Comparison of ENCODE assay signal across 14 cellular contexts in the genomic region with DNA sequence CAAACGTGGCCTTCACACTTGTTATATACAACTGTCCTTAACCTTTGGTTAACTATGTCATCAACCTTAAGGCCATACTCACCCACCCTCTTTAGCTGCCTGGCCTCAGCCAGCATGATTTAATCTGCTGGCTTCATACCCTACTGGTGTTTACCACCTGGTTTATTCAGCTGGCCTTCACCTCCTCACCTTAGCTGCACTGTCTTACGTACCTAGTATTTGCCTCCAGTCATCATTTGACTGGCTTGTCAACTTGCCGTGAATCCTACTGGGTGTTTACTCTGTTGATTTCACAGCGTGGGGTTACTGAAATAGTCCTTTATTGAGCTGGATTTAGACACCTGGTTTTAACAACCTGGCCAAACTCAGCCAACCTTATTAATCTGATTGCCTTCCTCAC.
DNase-seq lines count a peak whose midpoint lies in the region; ATAC-seq and TF ChIP-seq lines count a peak whose summit lies in the region.
"Had no signal": no experiment of that assay in that cellular context is flagged by ENCODE, and none has a peak within 500 bp of the region (broad histone marks: within the 10 kb centered on the region; RNA-seq: fewer than 3 reads in every experiment).

No MANE protein-coding gene starts in this region.

- intact Hi-C loops in cardiac septum (cut with DNase I) (no loop called here), heart left ventricle (cut with DNase I) (no loop called here), esophagus squamous epithelium (cut with DNase I) (no loop called here)

- H3K27me3 ChIP-seq in heart left ventricle = no peaks in the 10 kb centered on the region
- no peaks in the 10 kb centered on the region for H3K27me3 ChIP-seq in esophagus squamous epithelium
- H3K27me3 ChIP-seq: BLaER1 treated with 17β-estradiol and CSF1 and Interleukin-3, amounts not matched to agents 10 nM and 100 nM had no signal

- H3K27ac ChIP-seq in heart left ventricle (no peak overlapping the region), coronary artery (no peak overlapping the region), esophagus squamous epithelium (peak overlapping the region; percentile 21 to 88 (median 64))
- H3K27ac ChIP-seq: BLaER1 treated with 17β-estradiol and CSF1 and Interleukin-3, amounts not matched to agents 10 nM and 100 nM had no signal

- no peak overlapping the region for H3K27ac Mint-ChIP-seq in nephron progenitor cell
- H3K27ac Mint-ChIP-seq in activated naive CD8-positive, alpha-beta T cell treated with anti-CD3 and anti-CD28 coated beads for 36 hours = no peak overlapping the region
- H3K27ac Mint-ChIP-seq: CD4-positive, CD25-positive, alpha-beta regulatory T cell had no signal

- H3K4me1 ChIP-seq in heart left ventricle = no peaks in the 10 kb centered on the region
- H3K4me1 ChIP-seq in esophagus squamous epithelium = no peaks in the 10 kb centered on the region
- H3K4me1 ChIP-seq: BLaER1 treated with 17β-estradiol and CSF1 and Interleukin-3, amounts not matched to agents 10 nM and 100 nM; HAP-1 had no signal

- H3K36me3 ChIP-seq in heart left ventricle (no peaks in the 10 kb centered on the region), esophagus squamous epithelium (no peaks in the 10 kb centered on the region)
- H3K36me3 ChIP-seq: BLaER1 treated with 17β-estradiol and CSF1 and Interleukin-3, amounts not matched to agents 10 nM and 100 nM; HAP-1 had no signal

- no peaks in the 10 kb centered on the region for H3K27me3 Mint-ChIP-seq in nephron progenitor cell (ENCODE audit: low read depth, poor library complexity)
- no peaks in the 10 kb centered on the region for H3K27me3 Mint-ChIP-seq in activated naive CD8-positive, alpha-beta T cell treated with anti-CD3 and anti-CD28 coated beads for 36 hours
- H3K27me3 Mint-ChIP-seq: CD4-positive, CD25-positive, alpha-beta regulatory T cell had no signal

- H3K4me1 Mint-ChIP-seq in nephron progenitor cell = peaks cover 12% of the 10 kb centered on the region
- no peaks in the 10 kb centered on the region for H3K4me1 Mint-ChIP-seq in activated naive CD8-positive, alpha-beta T cell treated with anti-CD3 and anti-CD28 coated beads for 36 hours
- H3K4me1 Mint-ChIP-seq: CD4-positive, CD25-positive, alpha-beta regulatory T cell had no signal

- DNase-seq in cardiac septum (ENCODE audit: low spot score) (peak; percentile 20), heart left ventricle (no peak), coronary artery (ENCODE audit: low spot score) (peak; percentile 22), esophagus squamous epithelium (lab: John Stamatoyannopoulos, UW) (no peak), nephron progenitor cell (no peak), NCI-H748 (lab: John Stamatoyannopoulos, UW; ENCODE audit: unreplicated experiment) (no peak)
- no peak for DNase-seq in activated naive CD8-positive, alpha-beta T cell treated with anti-CD3 and anti-CD28 coated beads for 36 hours
- DNase-seq: ACHN; CD4-positive, CD25-positive, alpha-beta regulatory T cell; DMS53; GF-D8 had no signal

- ATAC-seq in heart left ventricle (no peak), HG02588 (IDR thresholded peaks at IDR 0.05; ENCODE audit: unreplicated experiment) (no peak)

- WGBS in heart left ventricle, 4 donors = 89 to 96% (median 92%) methylated on average over 4 of the region's 4 CpGs
- whole genome bisulfite sequencing in esophagus squamous epithelium, 2 donors = 63 to 76% methylated on average over 4 of the region's 4 CpGs

- TF ChIP-seq POLR2A in heart left ventricle (IDR thresholded peaks at IDR 0.05) (no peak), esophagus squamous epithelium (IDR thresholded peaks at IDR 0.05) (no peak)

- H3K9me3 ChIP-seq in heart left ventricle = no peaks in the 10 kb centered on the region
- H3K9me3 ChIP-seq in esophagus squamous epithelium = no peaks in the 10 kb centered on the region
- H3K9me3 ChIP-seq: BLaER1 treated with 17β-estradiol and CSF1 and Interleukin-3, amounts not matched to agents 10 nM and 100 nM; HAP-1 had no signal

- H3K9me3 Mint-ChIP-seq in nephron progenitor cell = no peaks in the 10 kb centered on the region
- H3K9me3 Mint-ChIP-seq in activated naive CD8-positive, alpha-beta T cell treated with anti-CD3 and anti-CD28 coated beads for 36 hours = no peaks in the 10 kb centered on the region

- no peaks in the 10 kb centered on the region for H3K36me3 Mint-ChIP-seq in nephron progenitor cell (ENCODE audit: low read depth)
- no peaks in the 10 kb centered on the region for H3K36me3 Mint-ChIP-seq in activated naive CD8-positive, alpha-beta T cell treated with anti-CD3 and anti-CD28 coated beads for 36 hours
- H3K36me3 Mint-ChIP-seq: CD4-positive, CD25-positive, alpha-beta regulatory T cell had no signal

- TF ChIP-seq CTCF in heart left ventricle (IDR thresholded peaks at IDR 0.05) (no peak), coronary artery (IDR thresholded peaks at IDR 0.05) (no peak), esophagus squamous epithelium (IDR thresholded peaks at IDR 0.05) (no peak), nephron progenitor cell (IDR thresholded peaks at IDR 0.05) (no peak)

- H3K4me3 Mint-ChIP-seq in nephron progenitor cell = no peak overlapping the region
- no peak overlapping the region for H3K4me3 Mint-ChIP-seq in activated naive CD8-positive, alpha-beta T cell treated with anti-CD3 and anti-CD28 coated beads for 36 hours
- H3K4me3 Mint-ChIP-seq: CD4-positive, CD25-positive, alpha-beta regulatory T cell had no signal

- H3K4me3 ChIP-seq in heart left ventricle = no peak overlapping the region
- no peak overlapping the region for H3K4me3 ChIP-seq in coronary artery
- no peak overlapping the region for H3K4me3 ChIP-seq in esophagus squamous epithelium
- H3K4me3 ChIP-seq: BLaER1 treated with 17β-estradiol and CSF1 and Interleukin-3, amounts not matched to agents 10 nM and 100 nM; HAP-1 had no signal

Comparison
In these comparisons a context has a peak if more than half of its experiments do, and no peak if none do; other contexts are left out.
1. DNase-seq: peak in cardiac septum (single experiment) and coronary artery (single experiment); none in heart left ventricle (0 of 5), esophagus squamous epithelium (single experiment), nephron progenitor cell (single experiment), activated naive CD8-positive, alpha-beta T cell treated with anti-CD3 and anti-CD28 coated beads for 36 hours (single experiment) and NCI-H748 (single experiment).
2. H3K27ac ChIP-seq: peak in esophagus squamous epithelium (4 of 4); none in heart left ventricle (0 of 12) and coronary artery (0 of 2).